In genomic region chr11:120210651-120211521, GRCh38 we compare ENCODE assay signal across 1 cellular context.
TF ChIP-seq lines count a peak whose summit lies in the region.

OAF (plus strand) TSS chr11:120211032; CDS start chr11:120211280, 248 bp downstream.

TF ChIP-seq in WTC11, 78 proteins besides CTCF, POLR2A, EP300 and RAD21 (continued from another document):
- TF ChIP-seq PRDM15 (CRISPR knock-in tag; IDR thresholded peaks at IDR 0.05) = peak; percentile 19; the same call in 1 of the 2 replicates
- no peak for TF ChIP-seq AR (CRISPR knock-in tag; IDR thresholded peaks at IDR 0.05)
- TF ChIP-seq MAX (CRISPR knock-in tag; IDR thresholded peaks at IDR 0.05) = no peak
- TF ChIP-seq IRF1 (CRISPR knock-in tag; IDR thresholded peaks at IDR 0.05) = no peak
- TF ChIP-seq RELA (CRISPR knock-in tag; IDR thresholded peaks at IDR 0.05; ENCODE audit: borderline replicate concordance) = no peak
- 0 out of 2 replicates have a peak, but pooled peaks have one; percentile 43 for TF ChIP-seq NFE2L1 (CRISPR knock-in tag; IDR thresholded peaks at IDR 0.05)
